10 cellular contexts compared by ENCODE assay signal in the genomic region with DNA sequence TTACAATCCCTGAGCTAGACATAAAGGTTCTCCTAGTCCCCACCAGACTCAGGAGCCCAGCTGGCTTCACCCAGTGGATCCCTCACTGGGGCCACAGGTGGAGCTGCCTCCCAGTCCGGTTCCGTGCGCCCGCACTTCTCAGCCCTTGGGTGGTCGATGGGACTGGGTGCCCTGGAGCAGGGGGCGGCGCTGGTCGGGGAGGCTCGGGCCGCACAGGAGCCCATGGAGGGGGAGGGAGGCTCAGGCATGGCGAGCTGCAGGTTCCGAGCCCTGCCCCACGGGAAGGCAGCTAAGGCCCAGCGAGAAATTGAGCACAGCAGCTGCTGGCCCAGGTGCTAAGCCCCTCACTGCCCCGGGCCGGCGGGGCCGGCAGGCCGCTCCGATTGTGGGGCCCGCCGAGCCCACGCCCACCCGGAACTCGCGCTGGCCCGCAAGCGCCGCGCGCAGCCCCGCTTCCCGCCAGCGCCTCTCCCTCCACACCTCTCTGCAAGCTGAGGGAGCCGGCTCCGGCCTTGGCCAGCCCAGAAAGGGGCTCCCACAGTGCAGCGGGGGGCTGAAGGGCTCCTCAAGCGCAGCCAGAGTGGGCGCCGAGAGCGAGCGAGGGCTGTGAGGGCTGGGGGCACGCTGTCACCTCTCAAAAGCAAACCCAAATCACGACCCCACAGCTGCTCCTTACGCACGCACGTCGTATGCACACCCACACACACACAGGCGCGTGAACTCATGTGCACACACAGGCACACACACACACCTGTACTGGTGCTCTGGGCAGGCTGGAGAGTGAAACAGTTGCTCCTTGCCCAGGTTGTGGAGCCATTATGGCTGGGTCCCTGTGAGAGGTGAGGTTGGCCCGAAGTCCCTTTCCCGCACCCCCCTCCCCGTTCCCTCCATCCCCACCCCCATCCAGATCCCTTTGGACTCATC. TPM values are rescaled to one million over a fixed set of nuclear protein-coding genes. Genes with fewer than 3 reads are reported as not detected.
DNase-seq lines count a peak whose midpoint lies in the region; ATAC-seq and TF ChIP-seq lines count a peak whose summit lies in the region.
"Not testable (repeated sequence)": the region's sequence is repeated elsewhere in the genome, so short reads cannot be mapped to it uniquely, and the experiment has no call there.
"Had no signal": no experiment of that assay in that cellular context is flagged by ENCODE, and none has a peak within 500 bp of the region (broad histone marks: within the 10 kb centered on the region; RNA-seq: fewer than 3 reads in every experiment).

No MANE protein-coding gene starts in this region.

- WGBS in lower leg skin, 2 donors, result 52 to 65% methylated on average over 28 to 37 of the region's 53 CpGs
- WGBS in suprapubic skin, result 66% methylated on average over 13 of the region's 53 CpGs

- not testable (repeated sequence) for H3K27ac Mint-ChIP-seq in activated T-cell treated with anti-CD3 and anti-CD28 coated beads, Interleukin-2, amount 50 U/mL, for 72 hours; osteocyte (ENCODE audit: unreplicated experiment)

- not testable (repeated sequence) for H3K27me3 ChIP-seq in BE2C, colonic mucosa
- peaks cover 26% of the 10 kb centered on the region for H3K27me3 ChIP-seq in suprapubic skin

- H3K4me1 Mint-ChIP-seq in activated T-cell treated with anti-CD3 and anti-CD28 coated beads, Interleukin-2, amount 50 U/mL, for 72 hours (ENCODE audit: low read depth); osteocyte (ENCODE audit: unreplicated experiment): not testable (repeated sequence)

- H3K36me3 Mint-ChIP-seq in activated T-cell treated with anti-CD3 and anti-CD28 coated beads, Interleukin-2, amount 50 U/mL, for 72 hours (ENCODE audit: insufficient read depth in 2 of 2); osteocyte (ENCODE audit: unreplicated experiment): not testable (repeated sequence)

- H3K27ac ChIP-seq in colonic mucosa, suprapubic skin: not testable (repeated sequence)

- H3K4me3 ChIP-seq in BE2C (ENCODE audit: low read depth, low read length) (peak overlapping the region; percentile 47), colonic mucosa (peak overlapping the region; percentile 43), lower leg skin (ENCODE audit: low read depth, poor library complexity, severe bottlenecking) (peak overlapping the region; percentile 20), suprapubic skin (peak overlapping the region; percentile 54)

- H3K4me1 ChIP-seq in BE2C, colonic mucosa: not testable (repeated sequence)
- peaks cover 10% of the 10 kb centered on the region for H3K4me1 ChIP-seq in suprapubic skin

- peak overlapping the region; percentile 80 to 87 for H3K4me3 Mint-ChIP-seq in activated T-cell treated with anti-CD3 and anti-CD28 coated beads, Interleukin-2, amount 50 U/mL, for 72 hours
- peak overlapping the region; percentile 78 for H3K4me3 Mint-ChIP-seq in osteocyte (ENCODE audit: unreplicated experiment)

- H3K9ac ChIP-seq in colonic mucosa (ENCODE audit: low read depth in 2 of 2, low read length in 2 of 2), result not testable (repeated sequence)

- TF ChIP-seq CTCF in BE2C (IDR thresholded peaks at IDR 0.05; ENCODE audit: low read depth, low read length); colonic mucosa (IDR thresholded peaks at IDR 0.05); lower leg skin (IDR thresholded peaks at IDR 0.05); osteocyte (IDR thresholded peaks at IDR 0.05); suprapubic skin (IDR thresholded peaks at IDR 0.05): not testable (repeated sequence)

- not testable (repeated sequence) for TF ChIP-seq EP300 in suprapubic skin (IDR thresholded peaks at IDR 0.05)

- ATAC-seq in activated T-cell treated with anti-CD3 and anti-CD28 coated beads, Interleukin-2, amount 50 U/mL, for 72 hours (replicated peaks in 1 of 2), result peak; percentile 35 to 40
- ATAC-seq in Right ventricle myocardium inferior, result peak; percentile 3

- TF ChIP-seq POLR2A in lower leg skin (IDR thresholded peaks at IDR 0.05); suprapubic skin (IDR thresholded peaks at IDR 0.05): not testable (repeated sequence)

- H3K36me3 ChIP-seq in BE2C, colonic mucosa, suprapubic skin: not testable (repeated sequence)

- H3K9me3 ChIP-seq in BE2C, colonic mucosa, suprapubic skin: not testable (repeated sequence)

- not testable (repeated sequence) for H3K27me3 Mint-ChIP-seq in activated T-cell treated with anti-CD3 and anti-CD28 coated beads, Interleukin-2, amount 50 U/mL, for 72 hours (ENCODE audit: low read depth)
- peaks cover 10% of the 10 kb centered on the region for H3K27me3 Mint-ChIP-seq in osteocyte (ENCODE audit: unreplicated experiment)

- H3K9me3 Mint-ChIP-seq in activated T-cell treated with anti-CD3 and anti-CD28 coated beads, Interleukin-2, amount 50 U/mL, for 72 hours; osteocyte (ENCODE audit: unreplicated experiment): not testable (repeated sequence)

- intact Hi-C loops in colonic mucosa (cut with DNase I); lower leg skin (cut with DNase I; ENCODE audit: low total_unique reads): not testable (repeated sequence)
- intact Hi-C loops in Right ventricle myocardium inferior (cut with DNase I), result loop anchor here (5.0 kb wide), 1 partner anchor 81 kb away; no protein-coding TSS in a partner anchor

- not testable (repeated sequence) for DNase-seq in BE2C; activated T-cell treated with anti-CD3 and anti-CD28 coated beads, Interleukin-2, amount 50 U/mL, for 72 hours; colonic mucosa; lower leg skin (ENCODE audit: low spot score in 2 of 2); osteocyte (ENCODE audit: extremely low spot score, unreplicated experiment); suprapubic skin (ENCODE audit: low spot score in 2 of 2)
- DNase-seq in NCI-H146 (lab: John Stamatoyannopoulos, UW) (peak; percentile 41), Right ventricle myocardium inferior (ENCODE audit: missing footprints) (peak; percentile 44)

RNA-seq across cellular contexts. Expression of gene SLC6A12, which starts 25.7 kb away (rescaled TPM):
- not detected for polyA plus RNA-seq in BE2C (2012; ENCODE audit: insufficient read depth, insufficient read length, low read depth)
- 1 to 10 TPM in 1 of 2 donors, under 1 TPM in 1; 0.70 to 1.3 TPM for total RNA-seq in activated T-cell treated with anti-CD3 and anti-CD28 coated beads, Interleukin-2, amount 50 U/mL, for 72 hours
- total RNA-seq in colonic mucosa (1 to 10 TPM in 1 of 2 donors, under 1 TPM in 1; 0.16 to 2.5 TPM), Right ventricle myocardium inferior (0.68 TPM), lower leg skin (under 1 TPM in 3 of 4 donors, not detected in 1; 0.30 to 0.74 (median 0.71) TPM), osteocyte (not detected in 2 replicates), suprapubic skin (1 to 10 TPM in 2 of 4 donors, not detected in 2; 3.1 to 6.0 TPM)
- total RNA-seq: T-helper 1 cell treated with Interleukin-12 subunit alpha and Interleukin-12 subunit beta and Interleukin-4 antibody, amounts not matched to agents 30 ng/mL and 1 ng/mL, for 36 hours had no signal
- polyA plus RNA-seq: IgD-negative memory B cell had no signal
